17 cellular contexts compared by ENCODE assay signal in the genomic region with DNA sequence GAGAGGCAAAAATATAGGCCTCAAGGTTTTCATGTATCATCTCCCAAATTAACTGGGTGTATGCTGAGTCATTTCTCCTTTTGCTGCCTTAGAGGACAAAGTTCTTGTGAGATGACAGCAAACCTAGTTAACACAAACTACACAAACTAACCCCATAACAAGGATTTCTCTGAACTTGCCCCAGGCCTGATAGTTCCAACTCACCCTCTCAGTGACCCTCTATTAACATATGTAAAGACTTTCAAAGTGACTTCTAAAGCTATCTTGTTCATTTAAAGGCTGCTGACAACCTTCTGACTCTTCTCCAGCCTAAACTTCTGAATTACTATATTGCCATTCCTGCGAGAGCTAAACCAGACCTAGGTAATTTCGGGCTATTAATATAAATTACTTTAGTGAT. TPM values are rescaled to one million over a fixed set of nuclear protein-coding genes. Genes with fewer than 3 reads are reported as not detected.
A peak's percentile ranks its signal among the peaks of the same experiment; 100 is the strongest.
DNase-seq lines count a peak whose midpoint lies in the region; ATAC-seq and TF ChIP-seq lines count a peak whose summit lies in the region.
"Had no signal": no experiment of that assay in that cellular context is flagged by ENCODE, and none has a peak within 500 bp of the region (broad histone marks: within the 10 kb centered on the region; RNA-seq: fewer than 3 reads in every experiment).

No MANE protein-coding gene starts in this region.

- H3K4me1 Mint-ChIP-seq in WTC11 = peaks cover 9% of the 10 kb centered on the region
- H3K4me1 Mint-ChIP-seq in activated CD8-positive, alpha-beta T cell treated with anti-CD3 and anti-CD28 coated beads, Interleukin-2, amount 10 ng/mL, durations not matched to agents 7 days and 5 days (ENCODE audit: low read depth) = no peaks in the 10 kb centered on the region
- H3K4me1 Mint-ChIP-seq: CD4-positive, alpha-beta memory T cell had no signal

- H3K9me3 Mint-ChIP-seq in WTC11 = peaks cover 9% of the 10 kb centered on the region
- H3K9me3 Mint-ChIP-seq in activated CD8-positive, alpha-beta T cell treated with anti-CD3 and anti-CD28 coated beads, Interleukin-2, amount 10 ng/mL, durations not matched to agents 7 days and 5 days (ENCODE audit: insufficient read depth) = peaks cover 3% of the 10 kb centered on the region
- H3K9me3 Mint-ChIP-seq: HFFc6 had no signal

- no peak overlapping the region for H3K4me3 ChIP-seq in H7 (ENCODE audit: insufficient read depth, low read depth, low read length)
- H3K4me3 ChIP-seq: GM12878, GM23248, HAP-1 had no signal

- POLR2A ChIA-PET in WTC11 (lab: Charles Lee) = no interaction called here
- POLR2A ChIA-PET in activated CD8-positive, alpha-beta T cell treated with anti-CD3 and anti-CD28 coated beads, Interleukin-2, amount 10 ng/mL, durations not matched to agents 7 days and 5 days (lab: Charles Lee) = no interaction called here

- no peaks in the 10 kb centered on the region for H3K27me3 Mint-ChIP-seq in WTC11 (ENCODE audit: low read depth)
- H3K27me3 Mint-ChIP-seq in activated CD8-positive, alpha-beta T cell treated with anti-CD3 and anti-CD28 coated beads, Interleukin-2, amount 10 ng/mL, durations not matched to agents 7 days and 5 days (ENCODE audit: low read depth) = no peaks in the 10 kb centered on the region

- no peak overlapping the region for H3K4me3 Mint-ChIP-seq in WTC11
- H3K4me3 Mint-ChIP-seq in activated CD8-positive, alpha-beta T cell treated with anti-CD3 and anti-CD28 coated beads, Interleukin-2, amount 10 ng/mL, durations not matched to agents 7 days and 5 days = no peak overlapping the region
- H3K4me3 Mint-ChIP-seq: CD4-positive, alpha-beta memory T cell; HFFc6 had no signal

- CTCF ChIA-PET in WTC11 (lab: Charles Lee) = interaction anchor here (1.8 kb wide), 1 partner anchor 24 kb away, joined by 9 read pairs; no protein-coding TSS in a partner anchor
- CTCF ChIA-PET in activated CD8-positive, alpha-beta T cell treated with anti-CD3 and anti-CD28 coated beads, Interleukin-2, amount 10 ng/mL, durations not matched to agents 7 days and 5 days (lab: Charles Lee) = no interaction called here

- H3K27me3 ChIP-seq in H7 (ENCODE audit: control insufficient read depth, insufficient read depth, low read length) = no peaks in the 10 kb centered on the region

- DNase-seq in ELF-1 (ENCODE audit: low read depth, low spot score) = peak; percentile 55
- DNase-seq in H7 = peak; percentile 24
- no peak for DNase-seq in WTC11 (ENCODE audit: low spot score)
- DNase-seq in effector CD4-positive, alpha-beta T cell = no peak
- no peak for DNase-seq in activated CD8-positive, alpha-beta T cell treated with anti-CD3 and anti-CD28 coated beads, Interleukin-2, amount 10 ng/mL, durations not matched to agents 7 days and 5 days
- DNase-seq: C1 segment of cervical spinal cord; Calu3; CD4-positive, alpha-beta memory T cell; COR-L47; DMS53; DMS79 treated with DMSO at 0.1 percent for 48 hours; GDM1; GM23248; HFFc6 had no signal

- no peaks in the 10 kb centered on the region for H3K36me3 ChIP-seq in H7 (replicated peaks; ENCODE audit: control insufficient read depth, insufficient read depth, low read length)
- H3K36me3 ChIP-seq: HAP-1 had no signal

- ATAC-seq in WTC11 (peak; percentile 64), HG03045 (IDR thresholded peaks at IDR 0.05; ENCODE audit: unreplicated experiment) (no peak)
- ATAC-seq in activated CD8-positive, alpha-beta T cell treated with anti-CD3 and anti-CD28 coated beads, Interleukin-2, amount 10 ng/mL, durations not matched to agents 7 days and 5 days = no peak
- ATAC-seq: GM12878 had no signal

- H3K36me3 Mint-ChIP-seq in WTC11 = no peaks in the 10 kb centered on the region
- no peaks in the 10 kb centered on the region for H3K36me3 Mint-ChIP-seq in activated CD8-positive, alpha-beta T cell treated with anti-CD3 and anti-CD28 coated beads, Interleukin-2, amount 10 ng/mL, durations not matched to agents 7 days and 5 days (ENCODE audit: low read depth)
- H3K36me3 Mint-ChIP-seq: CD4-positive, alpha-beta memory T cell had no signal

- TF ChIP-seq CTCF in WTC11 (IDR thresholded peaks at IDR 0.05) = no peak

- H3K27ac Mint-ChIP-seq in WTC11 = no peak overlapping the region
- H3K27ac Mint-ChIP-seq in activated CD8-positive, alpha-beta T cell treated with anti-CD3 and anti-CD28 coated beads, Interleukin-2, amount 10 ng/mL, durations not matched to agents 7 days and 5 days = no peak overlapping the region
- H3K27ac Mint-ChIP-seq: HFFc6 had no signal

TF ChIP-seq in WTC11, 78 proteins besides CTCF, POLR2A, EP300 and RAD21:
- TF ChIP-seq FOXJ3 (CRISPR knock-in tag; IDR thresholded peaks at IDR 0.05; ENCODE audit: borderline replicate concordance) (no peak), NFYB (CRISPR knock-in tag; conservative IDR thresholded peaks at IDR 0.05; ENCODE audit: low read depth) (no peak), PRRX2 (CRISPR knock-in tag; IDR thresholded peaks at IDR 0.05) (no peak), ZBTB21 (CRISPR knock-in tag; IDR thresholded peaks at IDR 0.05; ENCODE audit: borderline replicate concordance) (no peak), ZNF138 (CRISPR knock-in tag; conservative IDR thresholded peaks at IDR 0.05) (no peak), ATF6 (CRISPR knock-in tag; IDR thresholded peaks at IDR 0.05) (no peak)
- TF ChIP-seq, protein P1, sequence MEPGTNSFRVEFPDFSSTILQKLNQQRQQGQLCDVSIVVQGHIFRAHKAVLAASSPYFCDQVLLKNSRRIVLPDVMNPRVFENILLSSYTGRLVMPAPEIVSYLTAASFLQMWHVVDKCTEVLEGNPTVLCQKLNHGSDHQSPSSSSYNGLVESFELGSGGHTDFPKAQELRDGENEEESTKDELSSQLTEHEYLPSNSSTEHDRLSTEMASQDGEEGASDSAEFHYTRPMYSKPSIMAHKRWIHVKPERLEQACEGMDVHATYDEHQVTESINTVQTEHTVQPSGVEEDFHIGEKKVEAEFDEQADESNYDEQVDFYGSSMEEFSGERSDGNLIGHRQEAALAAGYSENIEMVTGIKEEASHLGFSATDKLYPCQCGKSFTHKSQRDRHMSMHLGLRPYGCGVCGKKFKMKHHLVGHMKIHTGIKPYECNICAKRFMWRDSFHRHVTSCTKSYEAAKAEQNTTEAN (CRISPR knock-in tag; IDR thresholded peaks at IDR 0.05) = no peak
- TF ChIP-seq, protein P2, sequence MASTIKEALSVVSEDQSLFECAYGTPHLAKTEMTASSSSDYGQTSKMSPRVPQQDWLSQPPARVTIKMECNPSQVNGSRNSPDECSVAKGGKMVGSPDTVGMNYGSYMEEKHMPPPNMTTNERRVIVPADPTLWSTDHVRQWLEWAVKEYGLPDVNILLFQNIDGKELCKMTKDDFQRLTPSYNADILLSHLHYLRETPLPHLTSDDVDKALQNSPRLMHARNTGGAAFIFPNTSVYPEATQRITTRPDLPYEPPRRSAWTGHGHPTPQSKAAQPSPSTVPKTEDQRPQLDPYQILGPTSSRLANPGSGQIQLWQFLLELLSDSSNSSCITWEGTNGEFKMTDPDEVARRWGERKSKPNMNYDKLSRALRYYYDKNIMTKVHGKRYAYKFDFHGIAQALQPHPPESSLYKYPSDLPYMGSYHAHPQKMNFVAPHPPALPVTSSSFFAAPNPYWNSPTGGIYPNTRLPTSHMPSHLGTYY (CRISPR knock-in tag; IDR thresholded peaks at IDR 0.05) = no peak

RNA-seq across cellular contexts. Expression of gene CCDC149, which starts 43.2 kb away (rescaled TPM):
- 1.4 and 1.7 TPM in 2 replicates for total RNA-seq in H7 (2014; rRNA removed; shearing (Covaris generic))
- total RNA-seq in WTC11 (2021) = 3.9 to 4.8 TPM (median 4.4 TPM) in 3 replicates
- total RNA-seq in activated CD8-positive, alpha-beta T cell treated with anti-CD3 and anti-CD28 coated beads, Interleukin-2, amount 10 ng/mL, durations not matched to agents 7 days and 5 days = not detected

Comparison
In these comparisons a context has a peak if more than half of its experiments do, and no peak if none do; other contexts are left out.
1. DNase-seq: peak in ELF-1 (single experiment) and H7 (single experiment); none in WTC11 (single experiment), effector CD4-positive, alpha-beta T cell (single experiment) and activated CD8-positive, alpha-beta T cell treated with anti-CD3 and anti-CD28 coated beads, Interleukin-2, amount 10 ng/mL, durations not matched to agents 7 days and 5 days (single experiment).